In genomic region chr3:52145736-52146110, GRCh38 we compare ENCODE assay signal across 27 cellular contexts.
"Had no signal": no experiment of that assay in that cellular context is flagged by ENCODE, and none has a peak within 500 bp of the region (broad histone marks: within the 10 kb centered on the region; RNA-seq: fewer than 3 reads in every experiment).

No MANE protein-coding gene starts in this region.

- ATAC-seq: left colon; left lung; lower lobe of right lung; naive thymus-derived CD8-positive, alpha-beta T cell; pancreas; right cardiac atrium; stimulated activated memory B cell treated with anti-CD40 and anti-IgM and Interleukin-4, amounts not matched to agents 10 μg/mL and 1 μg/mL and 100 μg/mL, for 72 hours; stimulated activated naive CD8-positive, alpha-beta T cell treated with anti-CD3 and anti-CD28 coated beads, Interleukin-15, amount 100 ng/mL, for 72 hours had no signal

- H3K4me3 ChIP-seq: left lung, lower lobe of right lung, pancreas, prostate gland, sigmoid colon, tibial nerve, uterus had no signal

- H3K36me3 ChIP-seq: pancreas, prostate gland, sigmoid colon, uterus had no signal

- FAIRE-seq: kidney, pancreas, small intestine had no signal

- H3K27ac ChIP-seq: left lung, lower lobe of right lung, neutrophil, pancreas, prostate gland, sigmoid colon, tibial nerve, uterus had no signal

- H3K27me3 ChIP-seq: left lung, neutrophil, pancreas, sigmoid colon, tibial nerve, uterus had no signal

- H3K4me1 ChIP-seq: pancreas, prostate gland, uterus had no signal

- DNase-seq: head of caudate nucleus; hippocampal formation; kidney; left colon; left lung; mammary epithelial cell; mesenchymal stem cell; occipital lobe; retina; right cardiac atrium; sigmoid colon; small intestine; stimulated activated CD4-positive, alpha-beta T cell treated with anti-CD3 and anti-CD28 coated beads, Interleukin-1b, Interleukin-23, amount 100 ng/mL, for 48 hours; stimulated activated CD4-positive, alpha-beta T cell treated with anti-CD3 and anti-CD28 coated beads, Interleukin-2, amount 100 ng/mL, for 48 hours; stimulated activated CD4-positive, alpha-beta T cell treated with anti-CD3 and anti-CD28 coated beads, Interleukin-4, amount 100 ng/mL, for 4 hours; stimulated activated CD8-positive, alpha-beta memory T cell treated with anti-CD3 and anti-CD28 coated beads, Interleukin-4, amount 100 ng/mL, for 48 hours; stimulated activated naive CD4-positive, alpha-beta T cell treated with Interleukin-2 at 50 U/mL for 16 hours; stimulated activated naive CD8-positive, alpha-beta T cell treated with anti-CD3 and anti-CD28 coated beads, Interleukin-15, amount 100 ng/mL, for 72 hours; substantia nigra; uterus had no signal

- H3K9me3 ChIP-seq: left lung, lower lobe of right lung, neutrophil, pancreas, prostate gland, sigmoid colon, tibial nerve, uterus had no signal
